Comparison of ENCODE assay signal across 15 cellular contexts in the genomic region with DNA sequence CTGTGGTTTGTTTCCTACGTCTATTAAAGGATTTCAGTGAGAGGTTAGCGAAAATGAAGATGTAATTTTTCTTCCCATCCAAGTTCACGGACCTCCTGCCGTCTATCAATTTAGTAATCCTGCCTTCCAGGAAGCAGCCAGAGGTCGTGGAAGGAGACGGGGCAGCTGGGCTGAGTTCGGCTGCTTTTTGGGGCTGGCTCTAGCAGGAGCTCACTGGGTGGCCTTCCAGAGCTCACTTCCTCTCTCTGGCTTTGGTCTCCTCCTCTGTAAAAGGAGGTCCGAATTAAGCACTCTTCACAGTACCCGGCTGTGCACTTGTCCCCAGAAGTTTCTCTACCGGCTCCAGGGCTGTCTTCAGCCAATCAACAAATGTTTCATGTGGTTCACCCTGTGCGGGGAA.
"Had no signal": no experiment of that assay in that cellular context is flagged by ENCODE, and none has a peak within 500 bp of the region (broad histone marks: within the 10 kb centered on the region; RNA-seq: fewer than 3 reads in every experiment).

No MANE protein-coding gene starts in this region.

- H3K4me3 Mint-ChIP-seq: activated CD4-positive, alpha-beta T cell treated with anti-CD3 and anti-CD28 coated beads, Interleukin-2, amount 10 ng/mL, durations not matched to agents 7 days and 5 days; activated naive CD4-positive, alpha-beta T cell treated with anti-CD3 and anti-CD28 coated beads, Interleukin-2, amount 10 ng/mL, durations not matched to agents 7 days and 5 days; dendritic cell treated with granulocyte-macrophage colony-stimulating factor and Interleukin-4, amounts not matched to agents 40 ng/mL and 50 ng/mL, for 4 days; naive B cell had no signal

- H3K27me3 ChIP-seq: gastroesophageal sphincter, right lobe of liver had no signal

- H3K4me3 ChIP-seq: gastroesophageal sphincter, lower lobe of right lung, right lobe of liver had no signal

- H3K9me3 Mint-ChIP-seq: activated CD4-positive, alpha-beta T cell treated with anti-CD3 and anti-CD28 coated beads, Interleukin-2, amount 10 ng/mL, durations not matched to agents 7 days and 5 days; activated naive CD4-positive, alpha-beta T cell treated with anti-CD3 and anti-CD28 coated beads, Interleukin-2, amount 10 ng/mL, durations not matched to agents 7 days and 5 days; activated T-helper 2 cell treated with anti-CD3 and anti-CD28 coated beads, Interferon-gamma antibody, Interleukin-2, Interleukin-4, amounts not matched to agents 10 μg/mL and 5 μg/mL and 100 μg/mL, durations not matched to agents 14 hours and 24 hours and 36 hours; dendritic cell treated with granulocyte-macrophage colony-stimulating factor and Interleukin-4, amounts not matched to agents 40 ng/mL and 50 ng/mL, for 4 days had no signal

- H3K27ac ChIP-seq: gastroesophageal sphincter, lower lobe of right lung, right lobe of liver had no signal

- H3K27ac Mint-ChIP-seq: activated CD4-positive, alpha-beta T cell treated with anti-CD3 and anti-CD28 coated beads, Interleukin-2, amount 10 ng/mL, durations not matched to agents 7 days and 5 days; activated naive CD4-positive, alpha-beta T cell treated with anti-CD3 and anti-CD28 coated beads, Interleukin-2, amount 10 ng/mL, durations not matched to agents 7 days and 5 days; activated T-helper 2 cell treated with anti-CD3 and anti-CD28 coated beads, Interferon-gamma antibody, Interleukin-2, Interleukin-4, amounts not matched to agents 10 μg/mL and 5 μg/mL and 100 μg/mL, durations not matched to agents 14 hours and 24 hours and 36 hours; dendritic cell treated with granulocyte-macrophage colony-stimulating factor and Interleukin-4, amounts not matched to agents 40 ng/mL and 50 ng/mL, for 4 days had no signal

- H3K4me1 ChIP-seq: gastroesophageal sphincter, lower lobe of right lung, right lobe of liver had no signal

- H3K27me3 Mint-ChIP-seq: activated CD4-positive, alpha-beta T cell treated with anti-CD3 and anti-CD28 coated beads, Interleukin-2, amount 10 ng/mL, durations not matched to agents 7 days and 5 days; activated naive CD4-positive, alpha-beta T cell treated with anti-CD3 and anti-CD28 coated beads, Interleukin-2, amount 10 ng/mL, durations not matched to agents 7 days and 5 days had no signal

- DNase-seq: activated CD4-positive, alpha-beta T cell treated with anti-CD3 and anti-CD28 coated beads, Interleukin-2, amount 10 ng/mL, durations not matched to agents 7 days and 5 days; activated CD4-positive, CD25-positive, alpha-beta regulatory T cell; activated CD8-positive, alpha-beta memory T cell treated with anti-CD3 and anti-CD28 coated beads for 24 hours; activated naive CD4-positive, alpha-beta T cell treated with anti-CD3 and anti-CD28 coated beads, Interleukin-2, amount 10 ng/mL, durations not matched to agents 7 days and 5 days; central memory CD4-positive, alpha-beta T cell; kidney glomerular epithelial cell; lower lobe of right lung; naive B cell; right lobe of liver; stimulated activated naive CD4-positive, alpha-beta T cell treated with Interleukin-2 at 50 U/mL for 16 hours; T-helper 1 cell; trophoblast cell had no signal

- H3K36me3 Mint-ChIP-seq: activated naive CD4-positive, alpha-beta T cell treated with anti-CD3 and anti-CD28 coated beads, Interleukin-2, amount 10 ng/mL, durations not matched to agents 7 days and 5 days had no signal

- H3K36me3 ChIP-seq: gastroesophageal sphincter, lower lobe of right lung, right lobe of liver had no signal

- ATAC-seq: gastroesophageal sphincter, lower lobe of right lung had no signal

- H3K9me3 ChIP-seq: gastroesophageal sphincter, lower lobe of right lung, right lobe of liver had no signal

- H3K4me1 Mint-ChIP-seq: activated CD4-positive, alpha-beta T cell treated with anti-CD3 and anti-CD28 coated beads, Interleukin-2, amount 10 ng/mL, durations not matched to agents 7 days and 5 days; activated naive CD4-positive, alpha-beta T cell treated with anti-CD3 and anti-CD28 coated beads, Interleukin-2, amount 10 ng/mL, durations not matched to agents 7 days and 5 days; naive B cell had no signal
